Comparison of ENCODE assay signal across 1 cellular context in genomic region chr1:25802915-25803314, GRCh38.
TF ChIP-seq lines count a peak whose summit lies in the region.

No MANE protein-coding gene starts in this region.

TF ChIP-seq in K562, 482 proteins besides CTCF, POLR2A, EP300 and RAD21:
- TF ChIP-seq SRF (CRISPR knock-in tag; IDR thresholded peaks at IDR 0.05) (0 out of 4 replicates have a peak, but pooled peaks of 1 of the 2 experiments have one; percentile 23), GATA2 (CRISPR knock-in tag; IDR thresholded peaks at IDR 0.05) (peak; percentile 90), MAFG (tag; conservative IDR thresholded peaks at IDR 0.05) (no peak), CREBBP (IDR thresholded peaks at IDR 0.05; ENCODE audit: low read depth, low read length) (no peak), NRF1 (conservative IDR thresholded peaks at IDR 0.05 in 1 of 2, IDR thresholded peaks at IDR 0.05 in 1 of 2) (peak; percentile 57 to 65), PKNOX1 (IDR thresholded peaks at IDR 0.05) (peak; percentile 89), ZNF253 (CRISPR knock-in tag; conservative IDR thresholded peaks at IDR 0.05) (no peak), CTBP1 (IDR thresholded peaks at IDR 0.05; ENCODE audit: borderline replicate concordance) (peak; percentile 40; the same call in 1 of the 2 replicates), UBTF (IDR thresholded peaks at IDR 0.05; ENCODE audit: borderline replicate concordance in 1 of 2, low read depth in 2 of 2, low read length in 2 of 2) (no peak), POLR2G (IDR thresholded peaks at IDR 0.05; ENCODE audit: low read depth, low read length) (no peak), PBX2 (CRISPR knock-in tag; IDR thresholded peaks at IDR 0.05; ENCODE audit: low read depth) (no peak), PBX2 (tag; conservative IDR thresholded peaks at IDR 0.05; ENCODE audit: low read depth) (peak; percentile 43), MEIS2 (IDR thresholded peaks at IDR 0.05; ENCODE audit: partially characterized antibody) (peak; percentile 34), MTA3 (IDR thresholded peaks at IDR 0.05; ENCODE audit: borderline replicate concordance) (0 out of 2 replicates have a peak, but pooled peaks have one; percentile 46)
